1 cellular context compared by ENCODE assay signal in genomic region chr1:168266644-168267186, GRCh38.
TF ChIP-seq lines count a peak whose summit lies in the region.

No MANE protein-coding gene starts in this region.

TF ChIP-seq in SK-N-SH treated with all-trans-retinoic acid at 6 μM for 48 hours, 23 proteins besides CTCF, POLR2A, EP300 and RAD21 (continued from another document):
- TF ChIP-seq POU6F1 (CRISPR knock-in tag; IDR thresholded peaks at IDR 0.05; ENCODE audit: borderline replicate concordance, low read depth) = no peak
- no peak for TF ChIP-seq BACH2 (CRISPR knock-in tag; IDR thresholded peaks at IDR 0.05; ENCODE audit: borderline replicate concordance)
- TF ChIP-seq ZFP3 (CRISPR knock-in tag; IDR thresholded peaks at IDR 0.05) = no peak
- no peak for TF ChIP-seq RARB (CRISPR knock-in tag; IDR thresholded peaks at IDR 0.05)
- TF ChIP-seq ESRRG (CRISPR knock-in tag; IDR thresholded peaks at IDR 0.05) = no peak
- no peak for TF ChIP-seq ZNF70 (CRISPR knock-in tag; IDR thresholded peaks at IDR 0.05)
- TF ChIP-seq ZC3H10 (CRISPR knock-in tag; IDR thresholded peaks at IDR 0.05) = no peak
- no peak for TF ChIP-seq PPARA (CRISPR knock-in tag; IDR thresholded peaks at IDR 0.05; ENCODE audit: borderline replicate concordance)
- TF ChIP-seq ZNF8 (CRISPR knock-in tag; IDR thresholded peaks at IDR 0.05) = no peak
- no peak for TF ChIP-seq ZFP30 (CRISPR knock-in tag; IDR thresholded peaks at IDR 0.05)
